In genomic region chr2:181673178-181673577, GRCh38 we compare ENCODE assay signal across 1 cellular context.
TF ChIP-seq lines count a peak whose summit lies in the region.

No MANE protein-coding gene starts in this region.

TF ChIP-seq in GM12878, 131 proteins besides CTCF, POLR2A, EP300 and RAD21:
- TF ChIP-seq, protein P1, sequence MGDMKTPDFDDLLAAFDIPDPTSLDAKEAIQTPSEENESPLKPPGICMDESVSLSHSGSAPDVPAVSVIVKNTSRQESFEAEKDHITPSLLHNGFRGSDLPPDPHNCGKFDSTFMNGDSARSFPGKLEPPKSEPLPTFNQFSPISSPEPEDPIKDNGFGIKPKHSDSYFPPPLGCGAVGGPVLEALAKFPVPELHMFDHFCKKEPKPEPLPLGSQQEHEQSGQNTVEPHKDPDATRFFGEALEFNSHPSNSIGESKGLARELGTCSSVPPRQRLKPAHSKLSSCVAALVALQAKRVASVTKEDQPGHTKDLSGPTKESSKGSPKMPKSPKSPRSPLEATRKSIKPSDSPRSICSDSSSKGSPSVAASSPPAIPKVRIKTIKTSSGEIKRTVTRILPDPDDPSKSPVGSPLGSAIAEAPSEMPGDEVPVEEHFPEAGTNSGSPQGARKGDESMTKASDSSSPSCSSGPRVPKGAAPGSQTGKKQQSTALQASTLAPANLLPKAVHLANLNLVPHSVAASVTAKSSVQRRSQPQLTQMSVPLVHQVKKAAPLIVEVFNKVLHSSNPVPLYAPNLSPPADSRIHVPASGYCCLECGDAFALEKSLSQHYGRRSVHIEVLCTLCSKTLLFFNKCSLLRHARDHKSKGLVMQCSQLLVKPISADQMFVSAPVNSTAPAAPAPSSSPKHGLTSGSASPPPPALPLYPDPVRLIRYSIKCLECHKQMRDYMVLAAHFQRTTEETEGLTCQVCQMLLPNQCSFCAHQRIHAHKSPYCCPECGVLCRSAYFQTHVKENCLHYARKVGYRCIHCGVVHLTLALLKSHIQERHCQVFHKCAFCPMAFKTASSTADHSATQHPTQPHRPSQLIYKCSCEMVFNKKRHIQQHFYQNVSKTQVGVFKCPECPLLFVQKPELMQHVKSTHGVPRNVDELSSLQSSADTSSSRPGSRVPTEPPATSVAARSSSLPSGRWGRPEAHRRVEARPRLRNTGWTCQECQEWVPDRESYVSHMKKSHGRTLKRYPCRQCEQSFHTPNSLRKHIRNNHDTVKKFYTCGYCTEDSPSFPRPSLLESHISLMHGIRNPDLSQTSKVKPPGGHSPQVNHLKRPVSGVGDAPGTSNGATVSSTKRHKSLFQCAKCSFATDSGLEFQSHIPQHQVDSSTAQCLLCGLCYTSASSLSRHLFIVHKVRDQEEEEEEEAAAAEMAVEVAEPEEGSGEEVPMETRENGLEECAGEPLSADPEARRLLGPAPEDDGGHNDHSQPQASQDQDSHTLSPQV (IDR thresholded peaks at IDR 0.05), result no peak
- TF ChIP-seq, protein P2, sequence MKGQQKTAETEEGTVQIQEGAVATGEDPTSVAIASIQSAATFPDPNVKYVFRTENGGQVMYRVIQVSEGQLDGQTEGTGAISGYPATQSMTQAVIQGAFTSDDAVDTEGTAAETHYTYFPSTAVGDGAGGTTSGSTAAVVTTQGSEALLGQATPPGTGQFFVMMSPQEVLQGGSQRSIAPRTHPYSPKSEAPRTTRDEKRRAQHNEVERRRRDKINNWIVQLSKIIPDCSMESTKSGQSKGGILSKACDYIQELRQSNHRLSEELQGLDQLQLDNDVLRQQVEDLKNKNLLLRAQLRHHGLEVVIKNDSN (IDR thresholded peaks at IDR 0.05; ENCODE audit: borderline replicate concordance, extremely low read length, insufficient read depth, low read depth, low read length), result no peak
- no peak for TF ChIP-seq TCF3 (IDR thresholded peaks at IDR 0.05; ENCODE audit: borderline replicate concordance, insufficient read depth, low read depth, low read length)
- TF ChIP-seq TAF1 (IDR thresholded peaks at IDR 0.05; ENCODE audit: borderline replicate concordance, low read depth, low read length), result no peak
TF ChIP-seq in GM12878: peak in this region for 0.
